In the genomic region with DNA sequence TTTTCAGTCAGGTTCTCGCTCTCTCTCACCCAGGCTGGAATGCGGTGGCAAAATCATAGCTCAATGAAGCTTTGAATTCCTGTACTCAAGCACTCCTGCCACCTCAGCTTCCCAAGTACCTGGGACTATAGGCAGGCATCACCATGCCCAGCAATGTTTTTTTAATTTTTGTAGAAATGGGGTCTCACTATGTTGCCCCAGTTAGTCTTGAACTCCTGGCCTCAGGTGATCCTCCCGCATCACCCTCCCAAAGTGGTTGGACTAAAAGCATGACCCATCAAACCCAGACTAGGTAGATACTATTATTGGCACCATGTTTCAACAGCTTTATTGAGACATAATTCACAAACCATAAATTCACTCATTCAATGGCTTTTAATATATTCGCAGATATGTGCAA, we compare ENCODE assay signal across 35 cellular contexts.
"Had no signal": no experiment of that assay in that cellular context is flagged by ENCODE, and none has a peak within 500 bp of the region (broad histone marks: within the 10 kb centered on the region; RNA-seq: fewer than 3 reads in every experiment).

No MANE protein-coding gene starts in this region.

- H3K4me3 ChIP-seq: MG63 had no signal

- H3K9me3 ChIP-seq: MG63 had no signal

- DNase-seq: Karpas-422, Kasumi-1, MG63, MM.1S, MV-4-11, NCI-H1048, NCI-H1092, NCI-H1092 treated with DMSO at 0.1 percent for 48 hours, NCI-H1105, NCI-H1105 treated with DMSO at 0.1 percent for 48 hours, NCI-H1417, NCI-H1417 treated with DMSO at 0.1 percent for 48 hours, NCI-H1436, NCI-H1436 treated with DMSO at 0.1 percent for 48 hours, NCI-H146, NCI-H1694, NCI-H187, NCI-H187 treated with DMSO at 0.1 percent for 48 hours, NCI-H1930, NCI-H2029, NCI-H2029 treated with DMSO at 0.1 percent for 48 hours, NCI-H2081, NCI-H2081 treated with DMSO at 0.1 percent for 48 hours, NCI-H2107, NCI-H2171, NCI-H2171 treated with DMSO at 0.1 percent for 48 hours, NCI-H2227 treated with DMSO at 0.1 percent for 48 hours, NCI-H226, NCI-H345, NCI-H446, NCI-H446 treated with DMSO at 0.1 percent for 48 hours, NCI-H510A, NCI-H510A treated with DMSO at 0.1 percent for 48 hours, NCI-H524, NCI-H524 treated with DMSO at 0.1 percent for 48 hours had no signal

- H3K36me3 ChIP-seq: MG63 had no signal
